Comparison of ENCODE assay signal across 1 cellular context in the genomic region with DNA sequence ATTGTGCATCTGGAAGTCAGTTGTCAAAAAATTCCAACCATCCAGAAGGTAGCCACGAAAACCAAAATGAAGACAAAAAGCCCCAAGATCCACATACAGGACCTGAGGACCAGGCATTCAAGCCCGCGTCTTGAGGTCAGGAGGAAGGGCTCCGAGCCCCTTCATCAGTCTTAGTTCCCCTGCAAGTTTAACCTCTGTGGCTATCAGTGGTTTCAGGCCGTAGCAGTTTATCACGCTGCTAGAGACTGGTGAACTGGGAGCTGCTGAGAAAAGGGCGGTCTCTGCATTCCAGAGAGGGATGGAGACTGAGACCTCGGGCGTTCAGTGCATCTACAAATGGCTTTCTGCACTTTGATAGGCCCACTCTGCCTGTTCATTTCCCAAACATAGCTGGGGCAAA.
TF ChIP-seq lines count a peak whose summit lies in the region.

No MANE protein-coding gene starts in this region.

TF ChIP-seq in GM23338, 12 proteins besides CTCF, POLR2A, EP300 and RAD21 (continued from another document):
- TF ChIP-seq, protein P1, sequence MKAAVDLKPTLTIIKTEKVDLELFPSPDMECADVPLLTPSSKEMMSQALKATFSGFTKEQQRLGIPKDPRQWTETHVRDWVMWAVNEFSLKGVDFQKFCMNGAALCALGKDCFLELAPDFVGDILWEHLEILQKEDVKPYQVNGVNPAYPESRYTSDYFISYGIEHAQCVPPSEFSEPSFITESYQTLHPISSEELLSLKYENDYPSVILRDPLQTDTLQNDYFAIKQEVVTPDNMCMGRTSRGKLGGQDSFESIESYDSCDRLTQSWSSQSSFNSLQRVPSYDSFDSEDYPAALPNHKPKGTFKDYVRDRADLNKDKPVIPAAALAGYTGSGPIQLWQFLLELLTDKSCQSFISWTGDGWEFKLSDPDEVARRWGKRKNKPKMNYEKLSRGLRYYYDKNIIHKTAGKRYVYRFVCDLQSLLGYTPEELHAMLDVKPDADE (IDR thresholded peaks at IDR 0.05), result no peak
- TF ChIP-seq, protein P2, sequence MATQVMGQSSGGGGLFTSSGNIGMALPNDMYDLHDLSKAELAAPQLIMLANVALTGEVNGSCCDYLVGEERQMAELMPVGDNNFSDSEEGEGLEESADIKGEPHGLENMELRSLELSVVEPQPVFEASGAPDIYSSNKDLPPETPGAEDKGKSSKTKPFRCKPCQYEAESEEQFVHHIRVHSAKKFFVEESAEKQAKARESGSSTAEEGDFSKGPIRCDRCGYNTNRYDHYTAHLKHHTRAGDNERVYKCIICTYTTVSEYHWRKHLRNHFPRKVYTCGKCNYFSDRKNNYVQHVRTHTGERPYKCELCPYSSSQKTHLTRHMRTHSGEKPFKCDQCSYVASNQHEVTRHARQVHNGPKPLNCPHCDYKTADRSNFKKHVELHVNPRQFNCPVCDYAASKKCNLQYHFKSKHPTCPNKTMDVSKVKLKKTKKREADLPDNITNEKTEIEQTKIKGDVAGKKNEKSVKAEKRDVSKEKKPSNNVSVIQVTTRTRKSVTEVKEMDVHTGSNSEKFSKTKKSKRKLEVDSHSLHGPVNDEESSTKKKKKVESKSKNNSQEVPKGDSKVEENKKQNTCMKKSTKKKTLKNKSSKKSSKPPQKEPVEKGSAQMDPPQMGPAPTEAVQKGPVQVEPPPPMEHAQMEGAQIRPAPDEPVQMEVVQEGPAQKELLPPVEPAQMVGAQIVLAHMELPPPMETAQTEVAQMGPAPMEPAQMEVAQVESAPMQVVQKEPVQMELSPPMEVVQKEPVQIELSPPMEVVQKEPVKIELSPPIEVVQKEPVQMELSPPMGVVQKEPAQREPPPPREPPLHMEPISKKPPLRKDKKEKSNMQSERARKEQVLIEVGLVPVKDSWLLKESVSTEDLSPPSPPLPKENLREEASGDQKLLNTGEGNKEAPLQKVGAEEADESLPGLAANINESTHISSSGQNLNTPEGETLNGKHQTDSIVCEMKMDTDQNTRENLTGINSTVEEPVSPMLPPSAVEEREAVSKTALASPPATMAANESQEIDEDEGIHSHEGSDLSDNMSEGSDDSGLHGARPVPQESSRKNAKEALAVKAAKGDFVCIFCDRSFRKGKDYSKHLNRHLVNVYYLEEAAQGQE (IDR thresholded peaks at IDR 0.05; ENCODE audit: unreplicated experiment), result no peak
- TF ChIP-seq STAT1 (IDR thresholded peaks at IDR 0.05; ENCODE audit: unreplicated experiment) (no peak), ZNF331 (CRISPR knock-in tag; IDR thresholded peaks at IDR 0.05; ENCODE audit: low read depth) (no peak), EZH2 (IDR thresholded peaks at IDR 0.05; ENCODE audit: low read depth, unreplicated experiment) (no peak), POLR2AphosphoS5 (IDR thresholded peaks at IDR 0.05; ENCODE audit: low read depth) (no peak), EZH2phosphoT487 (IDR thresholded peaks at IDR 0.05; ENCODE audit: unreplicated experiment) (no peak), NANOG (IDR thresholded peaks at IDR 0.05; ENCODE audit: borderline replicate concordance) (no peak), JUNB (IDR thresholded peaks at IDR 0.05; ENCODE audit: unreplicated experiment) (no peak), ZNF114 (CRISPR knock-in tag; IDR thresholded peaks at IDR 0.05) (no peak)
- TF ChIP-seq, protein P3, sequence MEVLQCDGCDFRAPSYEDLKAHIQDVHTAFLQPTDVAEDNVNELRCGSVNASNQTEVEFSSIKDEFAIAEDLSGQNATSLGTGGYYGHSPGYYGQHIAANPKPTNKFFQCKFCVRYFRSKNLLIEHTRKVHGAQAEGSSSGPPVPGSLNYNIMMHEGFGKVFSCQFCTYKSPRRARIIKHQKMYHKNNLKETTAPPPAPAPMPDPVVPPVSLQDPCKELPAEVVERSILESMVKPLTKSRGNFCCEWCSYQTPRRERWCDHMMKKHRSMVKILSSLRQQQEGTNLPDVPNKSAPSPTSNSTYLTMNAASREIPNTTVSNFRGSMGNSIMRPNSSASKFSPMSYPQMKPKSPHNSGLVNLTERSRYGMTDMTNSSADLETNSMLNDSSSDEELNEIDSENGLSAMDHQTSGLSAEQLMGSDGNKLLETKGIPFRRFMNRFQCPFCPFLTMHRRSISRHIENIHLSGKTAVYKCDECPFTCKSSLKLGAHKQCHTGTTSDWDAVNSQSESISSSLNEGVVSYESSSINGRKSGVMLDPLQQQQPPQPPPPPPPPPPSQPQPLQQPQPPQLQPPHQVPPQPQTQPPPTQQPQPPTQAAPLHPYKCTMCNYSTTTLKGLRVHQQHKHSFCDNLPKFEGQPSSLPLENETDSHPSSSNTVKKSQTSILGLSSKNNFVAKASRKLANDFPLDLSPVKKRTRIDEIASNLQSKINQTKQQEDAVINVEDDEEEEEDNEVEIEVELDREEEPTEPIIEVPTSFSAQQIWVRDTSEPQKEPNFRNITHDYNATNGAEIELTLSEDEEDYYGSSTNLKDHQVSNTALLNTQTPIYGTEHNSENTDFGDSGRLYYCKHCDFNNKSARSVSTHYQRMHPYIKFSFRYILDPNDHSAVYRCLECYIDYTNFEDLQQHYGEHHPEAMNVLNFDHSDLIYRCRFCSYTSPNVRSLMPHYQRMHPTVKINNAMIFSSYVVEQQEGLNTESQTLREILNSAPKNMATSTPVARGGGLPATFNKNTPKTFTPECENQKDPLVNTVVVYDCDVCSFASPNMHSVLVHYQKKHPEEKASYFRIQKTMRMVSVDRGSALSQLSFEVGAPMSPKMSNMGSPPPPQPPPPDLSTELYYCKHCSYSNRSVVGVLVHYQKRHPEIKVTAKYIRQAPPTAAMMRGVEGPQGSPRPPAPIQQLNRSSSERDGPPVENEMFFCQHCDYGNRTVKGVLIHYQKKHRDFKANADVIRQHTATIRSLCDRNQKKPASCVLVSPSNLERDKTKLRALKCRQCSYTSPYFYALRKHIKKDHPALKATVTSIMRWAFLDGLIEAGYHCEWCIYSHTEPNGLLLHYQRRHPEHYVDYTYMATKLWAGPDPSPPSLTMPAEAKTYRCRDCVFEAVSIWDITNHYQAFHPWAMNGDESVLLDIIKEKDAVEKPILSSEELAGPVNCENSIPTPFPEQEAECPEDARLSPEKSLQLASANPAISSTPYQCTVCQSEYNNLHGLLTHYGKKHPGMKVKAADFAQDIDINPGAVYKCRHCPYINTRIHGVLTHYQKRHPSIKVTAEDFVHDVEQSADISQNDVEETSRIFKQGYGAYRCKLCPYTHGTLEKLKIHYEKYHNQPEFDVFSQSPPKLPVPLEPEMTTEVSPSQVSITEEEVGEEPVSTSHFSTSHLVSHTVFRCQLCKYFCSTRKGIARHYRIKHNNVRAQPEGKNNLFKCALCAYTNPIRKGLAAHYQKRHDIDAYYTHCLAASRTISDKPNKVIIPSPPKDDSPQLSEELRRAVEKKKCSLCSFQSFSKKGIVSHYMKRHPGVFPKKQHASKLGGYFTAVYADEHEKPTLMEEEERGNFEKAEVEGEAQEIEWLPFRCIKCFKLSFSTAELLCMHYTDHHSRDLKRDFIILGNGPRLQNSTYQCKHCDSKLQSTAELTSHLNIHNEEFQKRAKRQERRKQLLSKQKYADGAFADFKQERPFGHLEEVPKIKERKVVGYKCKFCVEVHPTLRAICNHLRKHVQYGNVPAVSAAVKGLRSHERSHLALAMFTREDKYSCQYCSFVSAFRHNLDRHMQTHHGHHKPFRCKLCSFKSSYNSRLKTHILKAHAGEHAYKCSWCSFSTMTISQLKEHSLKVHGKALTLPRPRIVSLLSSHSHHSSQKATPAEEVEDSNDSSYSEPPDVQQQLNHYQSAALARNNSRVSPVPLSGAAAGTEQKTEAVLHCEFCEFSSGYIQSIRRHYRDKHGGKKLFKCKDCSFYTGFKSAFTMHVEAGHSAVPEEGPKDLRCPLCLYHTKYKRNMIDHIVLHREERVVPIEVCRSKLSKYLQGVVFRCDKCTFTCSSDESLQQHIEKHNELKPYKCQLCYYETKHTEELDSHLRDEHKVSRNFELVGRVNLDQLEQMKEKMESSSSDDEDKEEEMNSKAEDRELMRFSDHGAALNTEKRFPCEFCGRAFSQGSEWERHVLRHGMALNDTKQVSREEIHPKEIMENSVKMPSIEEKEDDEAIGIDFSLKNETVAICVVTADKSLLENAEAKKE (CRISPR knock-in tag; IDR thresholded peaks at IDR 0.05), result no peak
